ENCODE assay signal across 9 cellular contexts in genomic region chr19:38507551-38508127, GRCh38.
DNase-seq lines count a peak whose midpoint lies in the region; ATAC-seq and TF ChIP-seq lines count a peak whose summit lies in the region.
"Had no signal": no experiment of that assay in that cellular context is flagged by ENCODE, and none has a peak within 500 bp of the region (broad histone marks: within the 10 kb centered on the region; RNA-seq: fewer than 3 reads in every experiment).

No MANE protein-coding gene starts in this region.

- peaks cover 9% of the 10 kb centered on the region for H3K4me1 Mint-ChIP-seq in activated CD4-positive, alpha-beta T cell treated with anti-CD3 and anti-CD28 coated beads, Interleukin-2, amount 10 ng/mL, durations not matched to agents 24 days and 14 days
- peaks cover 6% of the 10 kb centered on the region for H3K4me1 Mint-ChIP-seq in activated B cell treated with CpG ODN at 0.5 μM for 24 hours

- H3K27me3 ChIP-seq in KMS-11 (ENCODE audit: insufficient read depth, low read depth) (peaks cover 48% of the 10 kb centered on the region), aorta (ENCODE audit: control insufficient read depth in 1 of 2, insufficient read depth in 2 of 2, low read length in 1 of 2) (peaks cover 0 to 2% of the 10 kb centered on the region in 2 donors)

- H3K9me3 ChIP-seq in aorta (ENCODE audit: control insufficient read depth, low read length): no peaks in the 10 kb centered on the region

- 71 to 73% methylated on average over 12 of the region's 12 CpGs for WGBS in aorta, 2 donors

- no peaks in the 10 kb centered on the region for H4K20me1 ChIP-seq in KMS-11 (ENCODE audit: insufficient read depth)

- no peak overlapping the region for H3K9ac ChIP-seq in KMS-11

- CTCF ChIA-PET in activated B cell treated with CpG ODN at 0.5 μM for 24 hours (lab: Charles Lee): no interaction called here

- H3K4me2 ChIP-seq in KMS-11: peak overlapping the region; percentile 57; the same call in 1 of the 2 replicates

- no peaks in the 10 kb centered on the region for H3K79me2 ChIP-seq in KMS-11 (ENCODE audit: insufficient read depth, low read depth)

- H2AFZ ChIP-seq in KMS-11 (ENCODE audit: low read depth): peak overlapping the region; percentile 38; the same call in 1 of the 2 replicates

- peaks cover 5% of the 10 kb centered on the region for H3K4me1 ChIP-seq in KMS-11 (ENCODE audit: low read depth, poor library complexity, severe bottlenecking)
- no peaks in the 10 kb centered on the region for H3K4me1 ChIP-seq in aorta (ENCODE audit: control insufficient read depth in 1 of 2, insufficient read depth in 2 of 2, low read length in 2 of 2)

- H3K27ac Mint-ChIP-seq in activated CD4-positive, alpha-beta T cell treated with anti-CD3 and anti-CD28 coated beads, Interleukin-2, amount 10 ng/mL, durations not matched to agents 24 days and 14 days: no peak overlapping the region
- H3K27ac Mint-ChIP-seq in activated B cell treated with CpG ODN at 0.5 μM for 24 hours: no peak overlapping the region

- H3K4me3 Mint-ChIP-seq in activated CD4-positive, alpha-beta T cell treated with anti-CD3 and anti-CD28 coated beads, Interleukin-2, amount 10 ng/mL, durations not matched to agents 24 days and 14 days: peak overlapping the region; percentile 26
- peak overlapping the region; percentile 15 for H3K4me3 Mint-ChIP-seq in activated B cell treated with CpG ODN at 0.5 μM for 24 hours

- H3K27me3 Mint-ChIP-seq in activated CD4-positive, alpha-beta T cell treated with anti-CD3 and anti-CD28 coated beads, Interleukin-2, amount 10 ng/mL, durations not matched to agents 24 days and 14 days: peaks cover 9% of the 10 kb centered on the region
- peaks cover 19% of the 10 kb centered on the region for H3K27me3 Mint-ChIP-seq in activated B cell treated with CpG ODN at 0.5 μM for 24 hours

- intact Hi-C loops in activated CD4-positive, alpha-beta T cell treated with anti-CD3 and anti-CD28 coated beads, Interleukin-2, amount 10 ng/mL, durations not matched to agents 24 days and 14 days (cut with micrococcal nuclease): no loop called here
- intact Hi-C loops in activated B cell treated with CpG ODN at 0.5 μM for 24 hours (cut with micrococcal nuclease) (loop anchor here (2.0 to 5.0 kb wide), 2 partner anchors 90 to 105 kb away; partner anchors contain the start of gene FAM98C), aorta (cut with DNase I) (no loop called here)

- no peak for ATAC-seq in activated B cell treated with CpG ODN at 0.5 μM for 24 hours (ENCODE audit: low read depth)
- ATAC-seq in aorta (ENCODE audit: low FRiP score): no peak
- ATAC-seq in HG02970 (IDR thresholded peaks at IDR 0.05; ENCODE audit: low FRiP score, unreplicated experiment): no peak

- no peaks in the 10 kb centered on the region for H3K9me3 Mint-ChIP-seq in activated CD4-positive, alpha-beta T cell treated with anti-CD3 and anti-CD28 coated beads, Interleukin-2, amount 10 ng/mL, durations not matched to agents 24 days and 14 days
- H3K9me3 Mint-ChIP-seq in activated B cell treated with CpG ODN at 0.5 μM for 24 hours: no peaks in the 10 kb centered on the region

- TF ChIP-seq CTCF in KMS-11 (conservative IDR thresholded peaks at IDR 0.05; ENCODE audit: low read depth, low read length) (no peak), activated B cell treated with CpG ODN at 0.5 μM for 24 hours (IDR thresholded peaks at IDR 0.05) (no peak)

- H3K4me3 ChIP-seq in KMS-11 (IDR thresholded peaks at IDR 0.05; ENCODE audit: insufficient read depth, low read depth, low read length): no peak overlapping the region
- no peak overlapping the region for H3K4me3 ChIP-seq in aorta (ENCODE audit: low read length in 2 of 2)

- no peaks in the 10 kb centered on the region for H3K36me3 ChIP-seq in KMS-11 (ENCODE audit: insufficient read depth)
- no peaks in the 10 kb centered on the region for H3K36me3 ChIP-seq in aorta (ENCODE audit: control insufficient read depth in 1 of 2, insufficient read depth in 2 of 2, low read length in 1 of 2)

- no peak overlapping the region for H3K27ac ChIP-seq in KMS-11
- no peak overlapping the region for H3K27ac ChIP-seq in aorta (ENCODE audit: low read depth in 1 of 2, low read length in 2 of 2)
- H3K27ac ChIP-seq: HL-60 had no signal

- DNase-seq in activated CD4-positive, alpha-beta T cell treated with anti-CD3 and anti-CD28 coated beads, Interleukin-2, amount 10 ng/mL, durations not matched to agents 24 days and 14 days: no peak
- DNase-seq in activated CD4-positive, alpha-beta T cell treated with anti-CD3 and anti-CD28 coated beads for 48 hours: no peak
- DNase-seq in activated B cell treated with CpG ODN at 0.5 μM for 24 hours (no peak), aorta (no peak), H4 (ENCODE audit: low spot score) (no peak), NCI-H446 treated with DMSO at 0.1 percent for 48 hours (lab: John Stamatoyannopoulos, UW) (no peak)

- no peaks in the 10 kb centered on the region for H3K36me3 Mint-ChIP-seq in activated CD4-positive, alpha-beta T cell treated with anti-CD3 and anti-CD28 coated beads, Interleukin-2, amount 10 ng/mL, durations not matched to agents 24 days and 14 days (ENCODE audit: low read depth)
- no peaks in the 10 kb centered on the region for H3K36me3 Mint-ChIP-seq in activated B cell treated with CpG ODN at 0.5 μM for 24 hours (ENCODE audit: low read depth)

- POLR2A ChIA-PET in activated B cell treated with CpG ODN at 0.5 μM for 24 hours (lab: Charles Lee): no interaction called here
